In the genomic region with DNA sequence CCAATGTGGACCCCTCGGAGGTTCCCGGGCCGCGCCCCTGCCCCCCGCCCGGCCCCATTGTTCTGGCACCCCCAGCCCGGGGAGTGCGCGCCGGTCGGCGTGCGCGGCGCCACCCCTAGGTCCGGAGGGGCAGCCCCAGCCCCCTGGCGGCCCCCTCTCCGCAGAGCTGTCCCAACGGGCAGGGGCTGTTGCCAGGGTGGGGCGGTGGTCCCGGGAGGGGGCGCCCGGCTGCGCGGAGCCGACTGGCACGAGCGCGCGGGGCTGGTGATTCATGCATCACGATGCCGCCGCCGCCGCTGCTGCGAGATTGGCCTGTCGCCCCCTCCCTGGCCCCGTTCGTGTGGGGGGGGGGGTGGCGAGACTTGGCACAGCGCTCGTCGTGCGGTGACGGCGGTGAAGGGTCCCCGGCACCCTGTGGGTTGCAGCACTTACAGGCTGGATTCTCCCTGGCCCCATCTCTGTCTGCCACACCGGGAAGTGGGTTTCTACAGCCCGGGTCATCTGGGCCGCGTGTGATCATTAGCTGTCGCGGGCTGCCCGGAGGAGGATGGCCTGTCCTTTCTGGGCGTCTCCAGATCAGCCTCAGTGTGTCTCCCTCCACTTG, we compare ENCODE assay signal across 8 cellular contexts. TPM values are rescaled to one million over a fixed set of nuclear protein-coding genes. Genes with fewer than 3 reads are reported as not detected.
DNase-seq lines count a peak whose midpoint lies in the region; ATAC-seq lines count a peak whose summit lies in the region.

No MANE protein-coding gene starts in this region.

- peak overlapping the region; percentile 60 for H3K4me3 Mint-ChIP-seq in activated naive CD4-positive, alpha-beta T cell treated with anti-CD3 and anti-CD28 coated beads, Interleukin-2, amount 10 ng/mL, durations not matched to agents 7 days and 5 days

- 2% methylated on average over 55 of the region's 55 CpGs for WGBS in right cardiac atrium

- no peaks in the 10 kb centered on the region for H3K36me3 Mint-ChIP-seq in activated naive CD4-positive, alpha-beta T cell treated with anti-CD3 and anti-CD28 coated beads, Interleukin-2, amount 10 ng/mL, durations not matched to agents 7 days and 5 days

- peak overlapping the region; percentile 75 for H3K4me3 ChIP-seq in BLaER1
- H3K4me3 ChIP-seq in NT2/D1 (ENCODE audit: insufficient read length, low read depth) = peak overlapping the region; percentile 58
- peak overlapping the region; percentile 77 for H3K4me3 ChIP-seq in right cardiac atrium (ENCODE audit: low read length)
- peak overlapping the region; percentile 43 to 52 (median 45) for H3K4me3 ChIP-seq in skeletal muscle tissue (ENCODE audit: low read length in 3 of 3)

- no peaks in the 10 kb centered on the region for H3K9me3 Mint-ChIP-seq in activated naive CD4-positive, alpha-beta T cell treated with anti-CD3 and anti-CD28 coated beads, Interleukin-2, amount 10 ng/mL, durations not matched to agents 7 days and 5 days

- peaks cover 9% of the 10 kb centered on the region for H3K4me1 Mint-ChIP-seq in activated naive CD4-positive, alpha-beta T cell treated with anti-CD3 and anti-CD28 coated beads, Interleukin-2, amount 10 ng/mL, durations not matched to agents 7 days and 5 days

- H4K20me1 ChIP-seq in BLaER1 = peaks cover 49% of the 10 kb centered on the region

- H3K27me3 ChIP-seq in BLaER1 (0 out of 2 replicates have a peak, but pooled peaks cover 3% of the 10 kb centered on the region), NT2/D1 (ENCODE audit: insufficient read depth, insufficient read length) (no peaks in the 10 kb centered on the region), right cardiac atrium (ENCODE audit: control insufficient read depth, insufficient read depth) (no peaks in the 10 kb centered on the region), skeletal muscle tissue (ENCODE audit: control insufficient read depth in 3 of 3, insufficient read depth in 3 of 3, low read length in 3 of 3) (peaks cover 3 to 13% (median 12%) of the 10 kb centered on the region in 3 donors)

- H3K36me3 ChIP-seq in BLaER1 = peaks cover 24% of the 10 kb centered on the region; the same call in 1 of the 2 replicates
- H3K36me3 ChIP-seq in NT2/D1 (ENCODE audit: insufficient read depth, insufficient read length, low read length) = peaks cover 40% of the 10 kb centered on the region
- H3K36me3 ChIP-seq in skeletal muscle tissue (ENCODE audit: control insufficient read depth in 3 of 3, insufficient read depth in 3 of 3, low read length in 3 of 3) = no peaks in the 10 kb centered on the region

- DNase-seq in NT2/D1 (ENCODE audit: low read depth, low spot score) (no peak), right cardiac atrium (peak; percentile 52 to 77 (median 74)), NCI-H1105 (lab: John Stamatoyannopoulos, UW) (no peak), DMS114 treated with DMSO at 0.1 percent for 48 hours (lab: John Stamatoyannopoulos, UW; ENCODE audit: unreplicated experiment) (no peak)
- DNase-seq in activated naive CD4-positive, alpha-beta T cell treated with anti-CD3 and anti-CD28 coated beads, Interleukin-2, amount 10 ng/mL, durations not matched to agents 7 days and 5 days = peak; percentile 35

- peak overlapping the region; percentile 79 for H3K9ac ChIP-seq in BLaER1
- peak overlapping the region; percentile 81 for H3K9ac ChIP-seq in NT2/D1 (ENCODE audit: insufficient read length, low read depth)
- peak overlapping the region in 2 of 3 donors; percentile 50 to 57 for H3K9ac ChIP-seq in skeletal muscle tissue (ENCODE audit: low read depth in 1 of 3, low read length in 3 of 3)

- peak in 1 of 2 donors; percentile 9 for ATAC-seq in right cardiac atrium
- no peak for ATAC-seq in HG03520 (IDR thresholded peaks at IDR 0.05; ENCODE audit: unreplicated experiment)

- H3K27me3 Mint-ChIP-seq in activated naive CD4-positive, alpha-beta T cell treated with anti-CD3 and anti-CD28 coated beads, Interleukin-2, amount 10 ng/mL, durations not matched to agents 7 days and 5 days = peaks cover 71% of the 10 kb centered on the region

- no peaks in the 10 kb centered on the region for H3K9me3 ChIP-seq in BLaER1
- H3K9me3 ChIP-seq in NT2/D1 (ENCODE audit: insufficient read depth, low read length) = no peaks in the 10 kb centered on the region
- no peaks in the 10 kb centered on the region for H3K9me3 ChIP-seq in right cardiac atrium (ENCODE audit: control insufficient read depth, low read length)
- no peaks in the 10 kb centered on the region for H3K9me3 ChIP-seq in skeletal muscle tissue (ENCODE audit: control insufficient read depth in 3 of 3, low read length in 3 of 3)

- peak overlapping the region; percentile 97 for H3K4me2 ChIP-seq in BLaER1

- peak overlapping the region; percentile 62 for H3K27ac ChIP-seq in BLaER1
- H3K27ac ChIP-seq in right cardiac atrium (ENCODE audit: low read length) = peak overlapping the region; percentile 18
- no peak overlapping the region for H3K27ac ChIP-seq in skeletal muscle tissue (ENCODE audit: low read depth, low read length)

- no peak overlapping the region for H3K27ac Mint-ChIP-seq in activated naive CD4-positive, alpha-beta T cell treated with anti-CD3 and anti-CD28 coated beads, Interleukin-2, amount 10 ng/mL, durations not matched to agents 7 days and 5 days

- intact Hi-C loops in right cardiac atrium (cut with DNase I) = no loop called here

- CTCF ChIA-PET in activated naive CD4-positive, alpha-beta T cell treated with anti-CD3 and anti-CD28 coated beads, Interleukin-2, amount 10 ng/mL, durations not matched to agents 7 days and 5 days (lab: Charles Lee) = no interaction called here

- H3K4me1 ChIP-seq in BLaER1 (peaks cover 40% of the 10 kb centered on the region), NT2/D1 (ENCODE audit: insufficient read depth, insufficient read length) (peaks cover 25% of the 10 kb centered on the region), right cardiac atrium (ENCODE audit: control insufficient read depth, insufficient read depth, low read length) (no peaks in the 10 kb centered on the region), skeletal muscle tissue (ENCODE audit: control insufficient read depth in 3 of 3, insufficient read depth in 3 of 3, low read length in 3 of 3) (peaks cover 5 to 12% (median 6%) of the 10 kb centered on the region in 3 donors)

RNA-seq across cellular contexts. Expression of a gene that starts 0.8 kb away (rescaled TPM):
- 10 to 100 TPM; 16.6 to 46.9 (median 19.0) TPM for total RNA-seq in right cardiac atrium
- polyA plus RNA-seq in right cardiac atrium = 9.3 TPM
- 19.3 TPM for total RNA-seq in skeletal muscle tissue

Comparison
In these comparisons a context has a peak if more than half of its experiments do, and no peak if none do; other contexts are left out.
1. DNase-seq: peak in activated naive CD4-positive, alpha-beta T cell treated with anti-CD3 and anti-CD28 coated beads, Interleukin-2, amount 10 ng/mL, durations not matched to agents 7 days and 5 days (single experiment) and right cardiac atrium (3 of 3); none in NT2/D1 (single experiment), NCI-H1105 (single experiment) and DMS114 treated with DMSO at 0.1 percent for 48 hours (single experiment).
2. Peak in every context shown above with its lines, with median percentiles within 50 percentile points of each other: H3K4me3 ChIP-seq and H3K9ac ChIP-seq.